ENCODE assay signal across 17 cellular contexts in genomic region chr2:237134321-237134720, GRCh38. TPM values are rescaled to one million over a fixed set of nuclear protein-coding genes. Genes with fewer than 3 reads are reported as not detected.
A peak's percentile ranks its signal among the peaks of the same experiment; 100 is the strongest.
DNase-seq lines count a peak whose midpoint lies in the region; ATAC-seq, FAIRE-seq and TF ChIP-seq lines count a peak whose summit lies in the region.
"Had no signal": no experiment of that assay in that cellular context is flagged by ENCODE, and none has a peak within 500 bp of the region (broad histone marks: within the 10 kb centered on the region; RNA-seq: fewer than 3 reads in every experiment).

No MANE protein-coding gene starts in this region.

- no peak overlapping the region for H3K14ac ChIP-seq in IMR-90 (replicated peaks; ENCODE audit: low read depth, low read length)

- BruUV-seq in IMR-90 (replicated peaks; lab: Mats Ljungman, UMichigan) = no TSS peak

- TF ChIP-seq RAD21 in IMR-90 (IDR thresholded peaks at IDR 0.05; ENCODE audit: low read length) = no peak

- peaks cover 23% of the 10 kb centered on the region for H3K9me1 ChIP-seq in IMR-90 (ENCODE audit: insufficient read depth, low read length)

- H2BK15ac ChIP-seq in IMR-90 (ENCODE audit: low read depth, low read length) = no peak overlapping the region

- no peak for FAIRE-seq in GM12891 (lab: Jason Lieb, UNC)
- FAIRE-seq: A549, G401.6, RCC 7860 had no signal

- H3K4me2 ChIP-seq in IMR-90 (ENCODE audit: low read depth, low read length) = no peak overlapping the region
- H3K4me2 ChIP-seq: A549; BLaER1 treated with 17β-estradiol and CSF1 and Interleukin-3, amounts not matched to agents 10 nM and 100 nM had no signal

- peak overlapping the region; percentile 71; the same call in 1 of the 2 replicates for H3K18ac ChIP-seq in IMR-90 (ENCODE audit: low read depth, low read length)

- H2BK120ac ChIP-seq in IMR-90 (ENCODE audit: low read depth, low read length) = no peak overlapping the region

- H3K27ac ChIP-seq in IMR-90 (ENCODE audit: insufficient read depth, low read length) (peak overlapping the region; percentile 24; the same call in 1 of the 2 replicates), lung (ENCODE audit: low read depth in 1 of 2, low read length in 1 of 2) (no peak overlapping the region), thyroid gland (peak overlapping the region in 1 of 3 donors; percentile 4)
- H3K27ac ChIP-seq: A549; BLaER1 treated with 17β-estradiol and CSF1 and Interleukin-3, amounts not matched to agents 10 nM and 100 nM had no signal

- H3K27me3 ChIP-seq in IMR-90 (ENCODE audit: control insufficient read depth, insufficient read depth, low read length) (no peaks in the 10 kb centered on the region), lung (ENCODE audit: control insufficient read depth, insufficient read depth) (no peaks in the 10 kb centered on the region), thyroid gland (no peaks in the 10 kb centered on the region)
- H3K27me3 ChIP-seq: BLaER1 treated with 17β-estradiol and CSF1 and Interleukin-3, amounts not matched to agents 10 nM and 100 nM had no signal

- H2AFZ ChIP-seq in IMR-90 (replicated peaks; ENCODE audit: low read length, poor library complexity) = no peak overlapping the region

- peaks cover 0 to 15% of the 10 kb centered on the region in 2 experiments; a peak in 2 of 4 replicates for H3K79me1 ChIP-seq in IMR-90 (ENCODE audit: low read depth in 1 of 2, low read length in 2 of 2)

- H3K4me1 ChIP-seq in IMR-90 (ENCODE audit: control insufficient read depth, insufficient read depth, low read length) = peaks cover 6% of the 10 kb centered on the region; the same call in 1 of the 2 replicates
- H3K4me1 ChIP-seq in lung (ENCODE audit: control insufficient read depth in 2 of 2, insufficient read depth in 2 of 2, low read length in 2 of 2) = peaks cover 0 to 1% of the 10 kb centered on the region in 2 donors
- no peaks in the 10 kb centered on the region for H3K4me1 ChIP-seq in thyroid gland
- H3K4me1 ChIP-seq: A549; BLaER1 treated with 17β-estradiol and CSF1 and Interleukin-3, amounts not matched to agents 10 nM and 100 nM had no signal

- no peak overlapping the region for H3K56ac ChIP-seq in IMR-90 (ENCODE audit: extremely low read depth, insufficient read depth, low read length)

- CTCF ChIA-PET in IMR-90 (lab: Yijun Ruan, JAX) = interaction anchor here (1.7 to 2.1 kb wide), 2 partner anchors 12 to 438 kb away, joined by 6 to 13 read pairs; no protein-coding TSS in a partner anchor

- in situ Hi-C loops in IMR-90 (cut with MboI; ENCODE audit: low sequenced_read_pairs) = no loop called here

- H3K36me3 ChIP-seq in IMR-90 (ENCODE audit: control insufficient read depth, insufficient read depth, low read length) = no peaks in the 10 kb centered on the region
- H3K36me3 ChIP-seq in lung (ENCODE audit: control insufficient read depth in 2 of 2, insufficient read depth in 2 of 2, low read length in 2 of 2) = no peaks in the 10 kb centered on the region
- no peaks in the 10 kb centered on the region for H3K36me3 ChIP-seq in thyroid gland
- H3K36me3 ChIP-seq: BLaER1 treated with 17β-estradiol and CSF1 and Interleukin-3, amounts not matched to agents 10 nM and 100 nM had no signal

- H2BK5ac ChIP-seq in IMR-90 (ENCODE audit: low read depth, low read length, poor library complexity, severe bottlenecking) = no peak overlapping the region

- no peak overlapping the region for H2BK20ac ChIP-seq in IMR-90 (ENCODE audit: low read depth, low read length)

- TF ChIP-seq CTCF in IMR-90 (conservative IDR thresholded peaks at IDR 0.05; ENCODE audit: low read depth, low read length) (no peak), lung (IDR thresholded peaks at IDR 0.05; ENCODE audit: control extremely low read depth, extremely low read depth) (no peak), thyroid gland (IDR thresholded peaks at IDR 0.05) (no peak)

- DNase-seq in IMR-90 = no peak
- peak; percentile 39 for DNase-seq in ecto neural progenitor cell (ENCODE audit: low spot score)
- DNase-seq in lung (ENCODE audit: low spot score) = peak; percentile 17
- peak; percentile 8 for DNase-seq in ureter (ENCODE audit: low spot score)
- no peak for DNase-seq in GM12891 (ENCODE audit: insufficient read length, low spot score)
- DNase-seq in D341Med (ENCODE audit: low spot score) = no peak
- no peak for DNase-seq in thyroid gland
- DNase-seq: DND-41, KG1, NCI-H1417 treated with DMSO at 0.1 percent for 48 hours, NCI-H2029 treated with DMSO at 0.1 percent for 48 hours, SHP77 had no signal

- H3K4me3 ChIP-seq in IMR-90 (ENCODE audit: insufficient read depth, low read depth, low read length) (no peak overlapping the region), lung (no peak overlapping the region), thyroid gland (replicated peaks in 1 of 3) (no peak overlapping the region)
- H3K4me3 ChIP-seq: A549; BLaER1 treated with 17β-estradiol and CSF1 and Interleukin-3, amounts not matched to agents 10 nM and 100 nM had no signal

- no peak overlapping the region for H4K8ac ChIP-seq in IMR-90 (ENCODE audit: low read depth in 2 of 2, low read length in 2 of 2)

- H3K4ac ChIP-seq in IMR-90 (ENCODE audit: low read depth, low read length) = no peak overlapping the region

- intact Hi-C loops in IMR-90 (cut with micrococcal nuclease) = no loop called here
- intact Hi-C loops in thyroid gland (cut with DNase I) = no loop called here

- ATAC-seq in IMR-90 (ENCODE audit: low read depth) (no peak), lung (ENCODE audit: insufficient read depth, low FRiP score) (no peak), HG03025 (IDR thresholded peaks at IDR 0.05; ENCODE audit: low FRiP score, unreplicated experiment) (no peak)
- ATAC-seq: A549 had no signal

- H3K9me3 ChIP-seq in IMR-90 (ENCODE audit: control insufficient read depth, insufficient read depth, low read length) = no peaks in the 10 kb centered on the region; the same call in 1 of the 2 replicates
- peaks cover 0 to 8% of the 10 kb centered on the region in 2 donors for H3K9me3 ChIP-seq in lung (ENCODE audit: control insufficient read depth in 2 of 2, insufficient read depth in 1 of 2, low read length in 1 of 2)
- H3K9me3 ChIP-seq in thyroid gland = no peaks in the 10 kb centered on the region

- H2AK9ac ChIP-seq in IMR-90 (replicated peaks; ENCODE audit: low read depth, low read length, poor library complexity) = no peak overlapping the region

- no peak overlapping the region for H2AK5ac ChIP-seq in IMR-90 (ENCODE audit: low read depth, low read length)

- H4K20me1 ChIP-seq in IMR-90 (ENCODE audit: insufficient read depth, low read length) = no peaks in the 10 kb centered on the region
- H4K20me1 ChIP-seq: BLaER1 treated with 17β-estradiol and CSF1 and Interleukin-3, amounts not matched to agents 10 nM and 100 nM had no signal

- H4K5ac ChIP-seq in IMR-90 (ENCODE audit: low read depth, low read length) = peak overlapping the region; percentile 49; the same call in 1 of the 2 replicates

- no peak overlapping the region; the same call in 1 of the 2 replicates for H4K91ac ChIP-seq in IMR-90 (ENCODE audit: insufficient read depth, low read depth, low read length)

- TF ChIP-seq POLR2A in IMR-90 (IDR thresholded peaks at IDR 0.05; ENCODE audit: low read depth, low read length) (no peak), GM12891 (IDR thresholded peaks at IDR 0.05; ENCODE audit: low read depth, low read length) (no peak), thyroid gland (IDR thresholded peaks at IDR 0.05) (no peak)

- H3K23ac ChIP-seq in IMR-90 (ENCODE audit: low read depth, low read length) = no peak overlapping the region

- dilution Hi-C loops in IMR-90 (cut with HindIII; ENCODE audit: low sequenced_read_pairs, unreplicated experiment) = no loop called here

- no peak overlapping the region for H3K9ac ChIP-seq in IMR-90 (ENCODE audit: low read depth, low read length)
- H3K9ac ChIP-seq: BLaER1 treated with 17β-estradiol and CSF1 and Interleukin-3, amounts not matched to agents 10 nM and 100 nM had no signal

- no CpG with 5 or more reads among the region's 2 CpGs for WGBS in IMR-90 (ENCODE audit: extremely low coverage in 2 of 2, insufficient read length in 1 of 2), 2 experiments
- WGBS in lung, 2 donors = 70 to 74% methylated on average over 2 of the region's 2 CpGs
- WGBS in thyroid gland, 2 donors = 31 to 57% methylated on average over 2 of the region's 2 CpGs

- POLR2A ChIA-PET in IMR-90 (lab: Charles Lee; ENCODE audit: unreplicated experiment) = no interaction called here

TF ChIP-seq in IMR-90, 13 proteins besides CTCF, POLR2A, EP300 and RAD21 (continues in another document):
- TF ChIP-seq ELK1 (IDR thresholded peaks at IDR 0.05; ENCODE audit: borderline replicate concordance, low read depth, low read length) = no peak
- TF ChIP-seq SMC3 (IDR thresholded peaks at IDR 0.05; ENCODE audit: low read depth, low read length) = no peak
- TF ChIP-seq MAZ (IDR thresholded peaks at IDR 0.05; ENCODE audit: borderline replicate concordance, low read depth, low read length) = no peak

TF ChIP-seq in GM12891, 5 proteins besides CTCF, POLR2A, EP300 and RAD21:
- no peak for TF ChIP-seq POU2F2 (IDR thresholded peaks at IDR 0.05; ENCODE audit: low read depth, low read length)
- no peak for TF ChIP-seq POLR2AphosphoS5 (IDR thresholded peaks at IDR 0.05; ENCODE audit: low read depth, low read length)
- TF ChIP-seq TAF1 (IDR thresholded peaks at IDR 0.05; ENCODE audit: low read depth, low read length) = no peak
- no peak for TF ChIP-seq SPI1 (IDR thresholded peaks at IDR 0.05; ENCODE audit: low read depth, low read length)
- no peak for TF ChIP-seq PAX5 (IDR thresholded peaks at IDR 0.05; ENCODE audit: insufficient read depth, low read length, severe bottlenecking)

RNA-seq across cellular contexts. Expression of gene COPS8, which starts 48.6 kb away (rescaled TPM):
- total RNA-seq in IMR-90 (2012; rRNA removed) (47.0 and 61.4 TPM in 2 replicates), lung (10 to 100 TPM; 39.3 to 70.5 TPM), ureter (46.1 TPM), thyroid gland (10 to 100 TPM; 57.1 to 84.5 (median 72.4) TPM)
- polyA plus RNA-seq in IMR-90 (2012; rRNA removed) (58.5 and 64.9 TPM in 2 replicates), lung (10 to 100 TPM; 24.7 to 33.0 TPM)
- 24.6 and 26.5 TPM in 2 replicates for polyA plus RNA-seq in IMR-90 (2012; cell fraction: cytosol; rRNA removed)
- 5.9 and 48.0 TPM in 2 replicates for polyA plus RNA-seq in IMR-90 (2012; cell fraction: nucleus; rRNA removed; ENCODE audit: low replicate concordance)
- polyA plus RNA-seq in GM12891 (2012; ENCODE audit: low read depth, missing spikeins) = 37.0 TPM

Comparison
In these comparisons a context has a peak if more than half of its experiments do, and no peak if none do; other contexts are left out.
1. DNase-seq: peak in ecto neural progenitor cell (single experiment), lung (single experiment) and ureter (single experiment); none in IMR-90 (single experiment), GM12891 (single experiment), D341Med (single experiment) and thyroid gland (0 of 2).